ENCODE assay signal across 26 cellular contexts in the genomic region with DNA sequence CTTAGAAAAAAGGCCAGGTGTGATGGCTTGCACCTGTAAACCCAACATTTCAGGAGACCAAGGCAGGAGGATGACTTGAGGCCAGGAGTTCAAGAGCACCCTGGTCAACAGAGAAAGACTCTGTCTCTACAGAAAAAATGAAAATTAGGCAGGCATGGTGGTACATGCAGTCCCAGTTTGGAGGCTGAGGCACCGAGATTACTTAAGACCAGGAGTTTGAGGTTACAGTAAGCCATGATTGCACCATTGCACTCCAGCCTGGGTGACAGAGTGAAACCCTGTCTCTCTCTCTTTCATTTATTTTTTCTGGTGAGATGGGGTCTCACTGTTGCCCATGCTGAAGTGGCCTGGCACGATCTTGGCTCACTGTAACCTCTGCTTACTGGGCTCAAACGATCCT. TPM values are rescaled to one million over a fixed set of nuclear protein-coding genes. Genes with fewer than 3 reads are reported as not detected.
"Had no signal": no experiment of that assay in that cellular context is flagged by ENCODE, and none has a peak within 500 bp of the region (broad histone marks: within the 10 kb centered on the region; RNA-seq: fewer than 3 reads in every experiment).

No MANE protein-coding gene starts in this region.

- H3K27me3 ChIP-seq: sigmoid colon, testis, upper lobe of right lung had no signal

- DNase-seq: activated CD4-positive, alpha-beta T cell treated with anti-CD3 and anti-CD28 coated beads for 1 hour; activated gamma-delta T cell treated with Interleukin-2 at 50 U/mL for 16 hours; aorta; effector CD4-positive, alpha-beta T cell; foreskin fibroblast; kidney; naive B cell; occipital lobe; posterior cingulate gyrus; sigmoid colon; stimulated activated CD4-positive, alpha-beta T cell treated with anti-CD3 and anti-CD28 coated beads, Interleukin-2, amount 100 ng/mL, for 48 hours; stimulated activated naive CD4-positive, alpha-beta T cell; T-helper 1 cell; testis; upper lobe of right lung had no signal

- H3K9me3 ChIP-seq: sigmoid colon, testis, upper lobe of right lung had no signal

- H3K4me3 ChIP-seq: lung, sigmoid colon, testis, upper lobe of right lung had no signal

- H3K4me3 Mint-ChIP-seq: activated naive CD4-positive, alpha-beta T cell treated with anti-CD3 and anti-CD28 coated beads, Interleukin-2, amount 50 U/mL, for 24 hours; activated T-helper 1 cell treated with anti-CD3 and anti-CD28 coated beads, Interleukin-12 subunit alpha, Interleukin-12 subunit beta, Interleukin-2, Interleukin-4 antibody, amounts not matched to agents 30 ng/mL and 10 ng/mL and 1 ng/mL, durations not matched to agents 14 hours and 24 hours and 36 hours; brain; naive B cell had no signal

- H3K27ac Mint-ChIP-seq: activated naive CD4-positive, alpha-beta T cell treated with anti-CD3 and anti-CD28 coated beads, Interleukin-2, amount 50 U/mL, for 24 hours; activated T-helper 1 cell treated with anti-CD3 and anti-CD28 coated beads, Interleukin-12 subunit alpha, Interleukin-12 subunit beta, Interleukin-2, Interleukin-4 antibody, amounts not matched to agents 30 ng/mL and 10 ng/mL and 1 ng/mL, durations not matched to agents 14 hours and 24 hours and 36 hours; brain had no signal

- H3K27ac ChIP-seq: sigmoid colon, testis, upper lobe of right lung had no signal

- H3K4me1 ChIP-seq: upper lobe of right lung had no signal

- H3K36me3 Mint-ChIP-seq: naive B cell had no signal

- H3K27me3 Mint-ChIP-seq: activated naive CD4-positive, alpha-beta T cell treated with anti-CD3 and anti-CD28 coated beads, Interleukin-2, amount 50 U/mL, for 24 hours; brain; naive B cell had no signal

- H3K9me3 Mint-ChIP-seq: activated naive CD4-positive, alpha-beta T cell treated with anti-CD3 and anti-CD28 coated beads, Interleukin-2, amount 50 U/mL, for 24 hours; activated T-helper 1 cell treated with anti-CD3 and anti-CD28 coated beads, Interleukin-12 subunit alpha, Interleukin-12 subunit beta, Interleukin-2, Interleukin-4 antibody, amounts not matched to agents 30 ng/mL and 10 ng/mL and 1 ng/mL, durations not matched to agents 14 hours and 24 hours and 36 hours; naive B cell had no signal

- ATAC-seq: upper lobe of right lung had no signal

- H3K36me3 ChIP-seq: sigmoid colon had no signal

RNA-seq across cellular contexts. Expression of gene CDHR4, which starts 38.0 kb away (rescaled TPM):
- total RNA-seq: activated T-helper 1 cell treated with anti-CD3 and anti-CD28 coated beads, Interleukin-12 subunit alpha, Interleukin-12 subunit beta, Interleukin-2, Interleukin-4 antibody, amounts not matched to agents 30 ng/mL and 10 ng/mL and 1 ng/mL, durations not matched to agents 14 hours and 24 hours and 36 hours; cardiac septum; chondrocyte; epithelial cell of proximal tubule; glomerular endothelial cell; mesenteric fat pad; occipital lobe; renal cortical epithelial cell; upper lobe of right lung had no signal
- polyA plus RNA-seq: neural cell had no signal

RNA-seq across cellular contexts. Expression of gene AMIGO3, which starts 42.2 kb away (rescaled TPM):
- total RNA-seq: aorta, kidney, mesenteric fat pad, renal cortical epithelial cell had no signal
